8 cellular contexts compared by ENCODE assay signal in genomic region chr3:133572158-133573053, GRCh38. TPM values are rescaled to one million over a fixed set of nuclear protein-coding genes. Genes with fewer than 3 reads are reported as not detected.
A peak's percentile ranks its signal among the peaks of the same experiment; 100 is the strongest.
DNase-seq lines count a peak whose midpoint lies in the region; ATAC-seq, FAIRE-seq and TF ChIP-seq lines count a peak whose summit lies in the region.

No MANE protein-coding gene starts in this region.

- FAIRE-seq in GM12891 (lab: Jason Lieb, UNC) = peak; percentile 84

- H3K27ac ChIP-seq in temporal lobe (ENCODE audit: low read depth, low read length) = peak overlapping the region; percentile 84

- peak; percentile 20 for ATAC-seq in HG03108 (IDR thresholded peaks at IDR 0.05; ENCODE audit: unreplicated experiment)
- no peak for ATAC-seq in activated naive CD4-positive, alpha-beta T cell treated with anti-CD3 and anti-CD28 coated beads, Interleukin-2, amount 50 U/mL, for 72 hours

- DNase-seq in GM12891 (ENCODE audit: insufficient read length, low spot score) = no peak
- peak in 1 of 2 donors; percentile 15 for DNase-seq in activated naive CD4-positive, alpha-beta T cell treated with anti-CD3 and anti-CD28 coated beads, Interleukin-2, amount 50 U/mL, for 72 hours (ENCODE audit: low spot score in 2 of 2)
- DNase-seq in iris pigment epithelial cell (ENCODE audit: low read depth) = peak; percentile 71
- DNase-seq in amniotic stem cell (lab: John Stamatoyannopoulos, UW) = no peak
- DNase-seq in NCI-H69 (lab: John Stamatoyannopoulos, UW) = no peak
- DNase-seq in stimulated activated CD4-positive, alpha-beta T cell treated with anti-CD3 and anti-CD28 coated beads, Interleukin-15, amount 100 ng/mL, for 24 hours = no peak

- H3K27ac Mint-ChIP-seq in activated naive CD4-positive, alpha-beta T cell treated with anti-CD3 and anti-CD28 coated beads, Interleukin-2, amount 50 U/mL, for 72 hours = peak overlapping the region; percentile 97 to 99

- TF ChIP-seq POLR2A in GM12891 (IDR thresholded peaks at IDR 0.05; ENCODE audit: low read depth, low read length) = no peak; the same call in 1 of the 2 replicates

- H3K36me3 Mint-ChIP-seq in activated naive CD4-positive, alpha-beta T cell treated with anti-CD3 and anti-CD28 coated beads, Interleukin-2, amount 50 U/mL, for 72 hours = peaks cover 24 to 28% of the 10 kb centered on the region in 2 donors

- H3K9me3 Mint-ChIP-seq in activated naive CD4-positive, alpha-beta T cell treated with anti-CD3 and anti-CD28 coated beads, Interleukin-2, amount 50 U/mL, for 72 hours = no peaks in the 10 kb centered on the region

TF ChIP-seq in GM12891, 5 proteins besides CTCF, POLR2A, EP300 and RAD21:
- TF ChIP-seq SPI1 (IDR thresholded peaks at IDR 0.05; ENCODE audit: low read depth, low read length) = peak; percentile 94
- TF ChIP-seq TAF1 (IDR thresholded peaks at IDR 0.05; ENCODE audit: low read depth, low read length) = no peak
- TF ChIP-seq POU2F2 (IDR thresholded peaks at IDR 0.05; ENCODE audit: low read depth, low read length) = peak; percentile 72
- TF ChIP-seq PAX5 (IDR thresholded peaks at IDR 0.05; ENCODE audit: insufficient read depth, low read length, severe bottlenecking) = no peak
- no peak for TF ChIP-seq POLR2AphosphoS5 (IDR thresholded peaks at IDR 0.05; ENCODE audit: low read depth, low read length)
TF ChIP-seq in GM12891: peak in this region for 2.

RNA-seq across cellular contexts. Expression of gene CDV3, which starts 1.1 kb away (rescaled TPM):
- 92.2 TPM for polyA plus RNA-seq in GM12891 (2012; ENCODE audit: low read depth, missing spikeins)
- 100 to 1,000 TPM; 195 to 200 TPM for total RNA-seq in activated naive CD4-positive, alpha-beta T cell treated with anti-CD3 and anti-CD28 coated beads, Interleukin-2, amount 50 U/mL, for 72 hours
- 89.2 TPM for total RNA-seq in temporal lobe
